ENCODE assay signal across 9 cellular contexts in genomic region chr17:69055334-69055733, GRCh38. TPM values are rescaled to one million over a fixed set of nuclear protein-coding genes. Genes with fewer than 3 reads are reported as not detected.
"Had no signal": no experiment of that assay in that cellular context is flagged by ENCODE, and none has a peak within 500 bp of the region (broad histone marks: within the 10 kb centered on the region; RNA-seq: fewer than 3 reads in every experiment).

No MANE protein-coding gene starts in this region.

- H3K9me3 ChIP-seq: HAP-1 had no signal

- H3K27ac Mint-ChIP-seq: HFFc6 had no signal

- DNase-seq: GM23248, GOT3, H7, HFFc6, IMR-90 had no signal

- H3K27ac ChIP-seq: GM23248 had no signal

- H3K4me1 ChIP-seq: HAP-1 had no signal

- H3K4me3 Mint-ChIP-seq: HFFc6 had no signal

- H3K36me3 ChIP-seq: HAP-1 had no signal

- H3K4me3 ChIP-seq: GM23248, HAP-1 had no signal

- ATAC-seq: HCT116 had no signal

RNA-seq across cellular contexts. Expression of gene ABCA9, which starts 5.4 kb away (rescaled TPM):
- total RNA-seq: H4, H7, HFFc6, HT-29 had no signal
